Comparison of ENCODE assay signal across 18 cellular contexts in the genomic region with DNA sequence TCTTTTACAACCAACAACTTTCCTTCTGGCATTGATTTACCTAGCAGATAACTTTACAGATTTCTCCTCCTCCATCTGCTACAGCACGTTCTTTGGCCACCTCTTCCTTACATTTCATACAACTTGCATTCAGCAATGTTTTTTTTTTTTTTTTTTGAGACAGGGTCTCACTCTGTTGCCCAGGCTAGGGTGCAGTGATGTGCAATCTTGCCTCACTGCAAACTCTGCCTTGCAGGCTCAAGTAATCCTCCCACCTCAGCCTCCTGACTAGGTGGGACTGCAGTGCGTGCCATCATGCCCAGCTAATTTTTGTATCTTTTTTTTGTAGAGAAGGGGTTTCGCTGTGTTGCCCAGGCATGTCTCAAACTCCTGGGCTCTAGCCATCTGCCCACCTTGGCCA. TPM values are rescaled to one million over a fixed set of nuclear protein-coding genes. Genes with fewer than 3 reads are reported as not detected.
DNase-seq lines count a peak whose midpoint lies in the region; ATAC-seq and TF ChIP-seq lines count a peak whose summit lies in the region.
"Had no signal": no experiment of that assay in that cellular context is flagged by ENCODE, and none has a peak within 500 bp of the region (broad histone marks: within the 10 kb centered on the region; RNA-seq: fewer than 3 reads in every experiment).

No MANE protein-coding gene starts in this region.

- no peaks in the 10 kb centered on the region for H3K27me3 Mint-ChIP-seq in activated naive CD4-positive, alpha-beta T cell treated with anti-CD3 and anti-CD28 coated beads, Interleukin-2, amount 50 U/mL, for 24 hours
- H3K27me3 Mint-ChIP-seq in activated naive CD4-positive, alpha-beta T cell treated with anti-CD3 and anti-CD28 coated beads, Interleukin-2, amount 10 ng/mL, durations not matched to agents 7 days and 5 days: no peaks in the 10 kb centered on the region
- no peaks in the 10 kb centered on the region for H3K27me3 Mint-ChIP-seq in activated naive CD8-positive, alpha-beta T cell treated with anti-CD3 and anti-CD28 coated beads for 36 hours

- H3K4me3 Mint-ChIP-seq in activated naive CD4-positive, alpha-beta T cell treated with anti-CD3 and anti-CD28 coated beads, Interleukin-2, amount 50 U/mL, for 24 hours: peak overlapping the region; percentile 70
- no peak overlapping the region for H3K4me3 Mint-ChIP-seq in activated naive CD4-positive, alpha-beta T cell treated with anti-CD3 and anti-CD28 coated beads, Interleukin-2, amount 10 ng/mL, durations not matched to agents 7 days and 5 days
- peak overlapping the region; percentile 69 for H3K4me3 Mint-ChIP-seq in activated naive CD8-positive, alpha-beta T cell treated with anti-CD3 and anti-CD28 coated beads for 36 hours
- H3K4me3 Mint-ChIP-seq: CD14-positive monocyte had no signal

- TF ChIP-seq POLR2A in lower leg skin (IDR thresholded peaks at IDR 0.05): no peak

- H3K9me3 Mint-ChIP-seq in activated naive CD4-positive, alpha-beta T cell treated with anti-CD3 and anti-CD28 coated beads, Interleukin-2, amount 50 U/mL, for 24 hours: no peaks in the 10 kb centered on the region
- no peaks in the 10 kb centered on the region for H3K9me3 Mint-ChIP-seq in activated naive CD4-positive, alpha-beta T cell treated with anti-CD3 and anti-CD28 coated beads, Interleukin-2, amount 10 ng/mL, durations not matched to agents 7 days and 5 days
- peaks cover 7% of the 10 kb centered on the region for H3K9me3 Mint-ChIP-seq in activated naive CD8-positive, alpha-beta T cell treated with anti-CD3 and anti-CD28 coated beads for 36 hours

- CTCF ChIA-PET in activated naive CD4-positive, alpha-beta T cell treated with anti-CD3 and anti-CD28 coated beads, Interleukin-2, amount 10 ng/mL, durations not matched to agents 7 days and 5 days (lab: Charles Lee): interaction anchor here (0.6 kb wide), 1 partner anchor 124 kb away, joined by 3 read pairs; no protein-coding TSS in a partner anchor

- H3K27me3 ChIP-seq in Loucy (ENCODE audit: insufficient read depth, low read length, poor library complexity, severe bottlenecking): no peaks in the 10 kb centered on the region

- peak overlapping the region; percentile 90 for H3K9ac ChIP-seq in Loucy (ENCODE audit: low read depth, low read length, poor library complexity, severe bottlenecking)

- no peaks in the 10 kb centered on the region; the same call in 1 of the 2 replicates for H3F3A ChIP-seq in Loucy (ENCODE audit: low read depth)

- TF ChIP-seq CTCF in Loucy (conservative IDR thresholded peaks at IDR 0.05; ENCODE audit: low read length) (no peak), lower leg skin (IDR thresholded peaks at IDR 0.05) (no peak)

- H3K4me3 ChIP-seq in Loucy (ENCODE audit: low read length, poor library complexity, severe bottlenecking) (peak overlapping the region; percentile 93), lower leg skin (ENCODE audit: low read depth, poor library complexity, severe bottlenecking) (no peak overlapping the region)

- ATAC-seq in HG03378 (IDR thresholded peaks at IDR 0.05; ENCODE audit: unreplicated experiment): no peak

- intact Hi-C loops in lower leg skin (cut with DNase I; ENCODE audit: low total_unique reads): no loop called here

- H3K9me2 ChIP-seq in Loucy (replicated peaks; ENCODE audit: low read depth, low read length): no peaks in the 10 kb centered on the region

- peaks cover 96% of the 10 kb centered on the region for H4K20me1 ChIP-seq in Loucy (ENCODE audit: insufficient read depth, low read length, poor library complexity, severe bottlenecking)

- DNase-seq in activated naive CD4-positive, alpha-beta T cell treated with anti-CD3 and anti-CD28 coated beads, Interleukin-2, amount 10 ng/mL, durations not matched to agents 7 days and 5 days: no peak
- no peak for DNase-seq in activated naive CD8-positive, alpha-beta T cell treated with anti-CD3 and anti-CD28 coated beads for 36 hours
- DNase-seq in lower leg skin (ENCODE audit: low spot score in 2 of 2): no peak
- no peak for DNase-seq in SHP77 (lab: John Stamatoyannopoulos, UW)
- DNase-seq: Calu3; DMS53; HCEC 1CT; NCI-H1417 treated with DMSO at 0.1 percent for 48 hours; NCI-H1930; NCI-H446 treated with DMSO at 0.1 percent for 48 hours; NK-92 treated with Interleukin-12 subunit alpha and Interleukin-12 subunit beta, amount 100 ng/mL, for 24 hours; OCI-M1; SIG-M5 had no signal

- 85 to 86% methylated on average over 3 of the region's 3 CpGs for WGBS in lower leg skin, 2 donors

- peaks cover 100% of the 10 kb centered on the region for H3K79me2 ChIP-seq in Loucy (ENCODE audit: insufficient read depth, low read length)

- H2AFZ ChIP-seq in Loucy (ENCODE audit: low read length): no peak overlapping the region

- H3K36me3 ChIP-seq in Loucy (ENCODE audit: insufficient read depth, low read length): peaks cover 19% of the 10 kb centered on the region

- peaks cover 19% of the 10 kb centered on the region for H3K36me3 Mint-ChIP-seq in activated naive CD4-positive, alpha-beta T cell treated with anti-CD3 and anti-CD28 coated beads, Interleukin-2, amount 50 U/mL, for 24 hours
- peaks cover 78% of the 10 kb centered on the region for H3K36me3 Mint-ChIP-seq in activated naive CD4-positive, alpha-beta T cell treated with anti-CD3 and anti-CD28 coated beads, Interleukin-2, amount 10 ng/mL, durations not matched to agents 7 days and 5 days
- peaks cover 77% of the 10 kb centered on the region for H3K36me3 Mint-ChIP-seq in activated naive CD8-positive, alpha-beta T cell treated with anti-CD3 and anti-CD28 coated beads for 36 hours

- no peak overlapping the region for H3K27ac Mint-ChIP-seq in activated naive CD4-positive, alpha-beta T cell treated with anti-CD3 and anti-CD28 coated beads, Interleukin-2, amount 50 U/mL, for 24 hours
- H3K27ac Mint-ChIP-seq in activated naive CD4-positive, alpha-beta T cell treated with anti-CD3 and anti-CD28 coated beads, Interleukin-2, amount 10 ng/mL, durations not matched to agents 7 days and 5 days: no peak overlapping the region
- H3K27ac Mint-ChIP-seq in activated naive CD8-positive, alpha-beta T cell treated with anti-CD3 and anti-CD28 coated beads for 36 hours: peak overlapping the region; percentile 62
- H3K27ac Mint-ChIP-seq: CD14-positive monocyte had no signal

- H3K4me2 ChIP-seq in Loucy (ENCODE audit: low read depth, low read length, poor library complexity, severe bottlenecking): peak overlapping the region; percentile 89

- H3K4me1 ChIP-seq in Loucy (ENCODE audit: insufficient read depth, low read length, poor library complexity, severe bottlenecking): peaks cover 75% of the 10 kb centered on the region

- H3K4me1 Mint-ChIP-seq in activated naive CD4-positive, alpha-beta T cell treated with anti-CD3 and anti-CD28 coated beads, Interleukin-2, amount 50 U/mL, for 24 hours: peaks cover 84% of the 10 kb centered on the region
- peaks cover 56% of the 10 kb centered on the region for H3K4me1 Mint-ChIP-seq in activated naive CD4-positive, alpha-beta T cell treated with anti-CD3 and anti-CD28 coated beads, Interleukin-2, amount 10 ng/mL, durations not matched to agents 7 days and 5 days
- peaks cover 67% of the 10 kb centered on the region for H3K4me1 Mint-ChIP-seq in activated naive CD8-positive, alpha-beta T cell treated with anti-CD3 and anti-CD28 coated beads for 36 hours

- no peaks in the 10 kb centered on the region for H3K9me3 ChIP-seq in Loucy (ENCODE audit: insufficient read depth, low read depth, low read length)

RNA-seq across cellular contexts. Expression of gene PDE3B, which starts 6.5 kb away (rescaled TPM):
- total RNA-seq in activated naive CD8-positive, alpha-beta T cell treated with anti-CD3 and anti-CD28 coated beads for 36 hours: 10 to 100 TPM; 44.4 to 46.5 TPM
- 1 to 10 TPM in 3 of 4 donors, under 1 TPM in 1; 0.88 to 4.3 (median 2.1) TPM for total RNA-seq in lower leg skin
- total RNA-seq: RPMI7951 had no signal

Comparison
In these comparisons a context has a peak if more than half of its experiments do, and no peak if none do; other contexts are left out.
1. RNA of gene PDE3B, which starts 6.5 kb away (total RNA-seq): 44.4 to 46.5 TPM in activated naive CD8-positive, alpha-beta T cell treated with anti-CD3 and anti-CD28 coated beads for 36 hours; 0.88 to 4.3 TPM in lower leg skin; every median in the first group is over 4 times any median in the second.